In genomic region chr1:16153110-16153998, GRCh38 we compare ENCODE assay signal across 9 cellular contexts. TPM values are rescaled to one million over a fixed set of nuclear protein-coding genes. Genes with fewer than 3 reads are reported as not detected.
DNase-seq lines count a peak whose midpoint lies in the region; ATAC-seq, FAIRE-seq and TF ChIP-seq lines count a peak whose summit lies in the region.
"Had no signal": no experiment of that assay in that cellular context is flagged by ENCODE, and none has a peak within 500 bp of the region (broad histone marks: within the 10 kb centered on the region; RNA-seq: fewer than 3 reads in every experiment).

No MANE protein-coding gene starts in this region.

- FAIRE-seq in H54 (lab: Jason Lieb, UNC): no peak

- H3K27me3 Mint-ChIP-seq in endothelial cell (ENCODE audit: unreplicated experiment): peaks cover 17% of the 10 kb centered on the region
- H3K27me3 Mint-ChIP-seq in activated T-cell treated with anti-CD3 and anti-CD28 coated beads, Interleukin-2, amount 50 U/mL, for 72 hours (ENCODE audit: low read depth): peaks cover 15% of the 10 kb centered on the region

- H3K9me3 ChIP-seq in heart left ventricle (no peaks in the 10 kb centered on the region), muscle layer of duodenum (ENCODE audit: control insufficient read depth in 1 of 2, low read length in 2 of 2) (no peaks in the 10 kb centered on the region), vagina (no peaks in the 10 kb centered on the region)

- TF ChIP-seq CTCF in heart left ventricle (IDR thresholded peaks at IDR 0.05): no peak
- no peak for TF ChIP-seq CTCF in endothelial cell (IDR thresholded peaks at IDR 0.05; ENCODE audit: unreplicated experiment)
- TF ChIP-seq CTCF in vagina (IDR thresholded peaks at IDR 0.05): no peak

- peak overlapping the region; percentile 95 for H3K4me3 Mint-ChIP-seq in endothelial cell (ENCODE audit: unreplicated experiment)
- H3K4me3 Mint-ChIP-seq in activated T-cell treated with anti-CD3 and anti-CD28 coated beads, Interleukin-2, amount 50 U/mL, for 72 hours: no peak overlapping the region

- intact Hi-C loops in heart left ventricle (cut with DNase I) (loop anchor here in 3 of 10 donors (5.0 kb wide), 2 partner anchors 34 to 71 kb away; no protein-coding TSS in a partner anchor), left ventricle myocardium superior (cut with micrococcal nuclease) (no loop called here), vagina (cut with DNase I) (no loop called here)

- 42 to 60% (median 50%) methylated on average over 13 of the region's 13 CpGs for WGBS in heart left ventricle, 4 donors

- H3K27me3 ChIP-seq in heart left ventricle (peaks cover 0 to 13% (median 0%) of the 10 kb centered on the region in 9 donors), muscle layer of duodenum (ENCODE audit: low read depth, low read length) (no peaks in the 10 kb centered on the region), vagina (no peaks in the 10 kb centered on the region)

- H3K4me1 Mint-ChIP-seq in endothelial cell (ENCODE audit: unreplicated experiment): peaks cover 55% of the 10 kb centered on the region
- peaks cover 24% of the 10 kb centered on the region for H3K4me1 Mint-ChIP-seq in activated T-cell treated with anti-CD3 and anti-CD28 coated beads, Interleukin-2, amount 50 U/mL, for 72 hours (ENCODE audit: low read depth)

- peak overlapping the region; percentile 30 to 96 (median 88) for H3K4me3 ChIP-seq in heart left ventricle
- H3K4me3 ChIP-seq in muscle layer of duodenum (ENCODE audit: low read depth in 1 of 2, low read length in 2 of 2): peak overlapping the region; percentile 68 to 81
- peak overlapping the region; percentile 61 to 74 for H3K4me3 ChIP-seq in vagina

- H3K36me3 ChIP-seq in heart left ventricle (peaks cover 2 to 24% (median 16%) of the 10 kb centered on the region in 9 donors), muscle layer of duodenum (ENCODE audit: control insufficient read depth in 1 of 2, insufficient read depth in 2 of 2, low read length in 2 of 2) (peaks cover 4 to 16% of the 10 kb centered on the region in 2 donors), vagina (peaks cover 0 to 3% of the 10 kb centered on the region in 2 donors)

- peak overlapping the region; percentile 85 to 96 (median 92) for H3K27ac ChIP-seq in heart left ventricle
- H3K27ac ChIP-seq in muscle layer of duodenum (ENCODE audit: low read length): peak overlapping the region; percentile 5
- H3K27ac ChIP-seq in vagina: peak overlapping the region; percentile 93

- no peak for TF ChIP-seq POLR2A in heart left ventricle (IDR thresholded peaks at IDR 0.05)
- TF ChIP-seq POLR2A in vagina (IDR thresholded peaks at IDR 0.05): no peak
- no peak for TF ChIP-seq POLR2A in H54 (IDR thresholded peaks at IDR 0.05; ENCODE audit: low read depth, low read length)

- H3K36me3 Mint-ChIP-seq in endothelial cell (ENCODE audit: low read depth, unreplicated experiment): peaks cover 16% of the 10 kb centered on the region
- H3K36me3 Mint-ChIP-seq in activated T-cell treated with anti-CD3 and anti-CD28 coated beads, Interleukin-2, amount 50 U/mL, for 72 hours (ENCODE audit: insufficient read depth in 2 of 2): no peaks in the 10 kb centered on the region

- ATAC-seq in heart left ventricle: no peak
- ATAC-seq in left ventricle myocardium superior: no peak
- ATAC-seq in GM21717 (IDR thresholded peaks at IDR 0.05; ENCODE audit: unreplicated experiment): no peak
- no peak for ATAC-seq in activated T-cell treated with anti-CD3 and anti-CD28 coated beads, Interleukin-2, amount 50 U/mL, for 72 hours (replicated peaks in 1 of 2)

- H3K9me3 Mint-ChIP-seq in endothelial cell (ENCODE audit: unreplicated experiment): no peaks in the 10 kb centered on the region
- no peaks in the 10 kb centered on the region for H3K9me3 Mint-ChIP-seq in activated T-cell treated with anti-CD3 and anti-CD28 coated beads, Interleukin-2, amount 50 U/mL, for 72 hours
- H3K9me3 Mint-ChIP-seq: activated T-cell treated with anti-CD3 and anti-CD28 coated beads, Interleukin-2, amount 50 U/mL, for 24 hours had no signal

- peaks cover 9 to 76% (median 56%) of the 10 kb centered on the region in 12 donors for H3K4me1 ChIP-seq in heart left ventricle
- H3K4me1 ChIP-seq in muscle layer of duodenum (ENCODE audit: control insufficient read depth in 1 of 2, insufficient read depth in 2 of 2, low read length in 2 of 2): peaks cover 10 to 33% of the 10 kb centered on the region in 2 donors
- peaks cover 65% of the 10 kb centered on the region for H3K4me1 ChIP-seq in vagina

- DNase-seq in heart left ventricle (peak in 1 of 5 donors; percentile 13), left ventricle myocardium superior (no peak), endothelial cell (ENCODE audit: low spot score) (no peak), vagina (ENCODE audit: extremely low spot score in 2 of 2) (no peak), H54 (ENCODE audit: insufficient read length, low spot score) (no peak)
- no peak for DNase-seq in activated T-cell treated with anti-CD3 and anti-CD28 coated beads, Interleukin-2, amount 50 U/mL, for 72 hours
- DNase-seq: activated T-cell treated with anti-CD3 and anti-CD28 coated beads, Interleukin-2, amount 50 U/mL, for 24 hours had no signal

- H3K27ac Mint-ChIP-seq in endothelial cell (ENCODE audit: unreplicated experiment): peak overlapping the region; percentile 98
- H3K27ac Mint-ChIP-seq in activated T-cell treated with anti-CD3 and anti-CD28 coated beads, Interleukin-2, amount 50 U/mL, for 72 hours: no peak overlapping the region
- H3K27ac Mint-ChIP-seq: activated T-cell treated with anti-CD3 and anti-CD28 coated beads, Interleukin-2, amount 50 U/mL, for 24 hours had no signal

RNA-seq across cellular contexts. Expression of gene EPHA2, which starts 2.5 kb away (rescaled TPM):
- 10 to 100 TPM in 8 of 9 donors, 1 to 10 TPM in 1; 7.6 to 34.7 (median 14.8) TPM for total RNA-seq in heart left ventricle
- 10 to 100 TPM in 1 of 2 donors, 1 to 10 TPM in 1; 5.6 to 14.0 TPM for polyA plus RNA-seq in heart left ventricle
- 7.6 TPM for total RNA-seq in left ventricle myocardium superior
- total RNA-seq in endothelial cell (ENCODE audit: unreplicated experiment): 109 TPM
- total RNA-seq in vagina: 264 TPM
- under 1 TPM in 1 of 2 donors, not detected in 1; 0.43 TPM for total RNA-seq in activated T-cell treated with anti-CD3 and anti-CD28 coated beads, Interleukin-2, amount 50 U/mL, for 72 hours

RNA-seq across cellular contexts. Expression of gene ARHGEF19, which starts 59.1 kb away (rescaled TPM):
- 1 to 10 TPM in 8 of 9 donors, under 1 TPM in 1; 0.97 to 3.8 (median 2.3) TPM for total RNA-seq in heart left ventricle
- 1 to 10 TPM in 1 of 2 donors, under 1 TPM in 1; 0.99 to 3.5 TPM for polyA plus RNA-seq in heart left ventricle
- 2.0 TPM for total RNA-seq in left ventricle myocardium superior
- 14.0 TPM for total RNA-seq in endothelial cell (ENCODE audit: unreplicated experiment)
- total RNA-seq in vagina: 19.4 TPM
- 1 to 10 TPM; 7.0 to 9.9 TPM for total RNA-seq in activated T-cell treated with anti-CD3 and anti-CD28 coated beads, Interleukin-2, amount 50 U/mL, for 72 hours

Comparison
In these comparisons a context has a peak if more than half of its experiments do, and no peak if none do; other contexts are left out.
1. H3K27ac ChIP-seq: peak in every context shown above with its lines; median percentile 93 in vagina; 92 in heart left ventricle; 5 in muscle layer of duodenum.